Comparison of ENCODE assay signal across 12 cellular contexts in the genomic region with DNA sequence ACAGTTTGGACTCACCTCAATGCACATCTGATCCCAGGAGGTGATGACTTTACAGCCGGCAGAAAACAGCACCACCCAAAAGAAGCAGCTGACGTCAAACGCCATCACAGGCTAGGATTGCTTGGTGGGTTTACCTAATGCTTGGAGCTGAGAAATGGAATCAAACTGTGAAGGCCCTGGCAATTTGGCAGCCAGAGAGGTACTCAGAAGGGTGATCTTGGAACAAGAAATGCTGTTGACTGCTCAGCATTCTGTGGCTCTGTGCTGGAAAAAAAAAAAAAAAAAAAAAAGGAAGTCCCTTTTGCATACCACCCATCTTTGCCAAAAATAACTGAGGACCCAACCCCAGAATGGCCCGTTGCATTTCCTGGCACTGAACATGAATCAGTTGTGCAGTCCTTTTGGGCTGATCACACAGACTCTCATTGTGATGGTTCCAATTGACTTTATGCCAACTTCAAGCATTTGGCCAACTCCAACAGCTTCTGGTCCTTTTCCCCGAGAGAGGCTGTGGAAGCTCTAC. TPM values are rescaled to one million over a fixed set of nuclear protein-coding genes. Genes with fewer than 3 reads are reported as not detected.
DNase-seq lines count a peak whose midpoint lies in the region; ATAC-seq, FAIRE-seq and TF ChIP-seq lines count a peak whose summit lies in the region.
"Had no signal": no experiment of that assay in that cellular context is flagged by ENCODE, and none has a peak within 500 bp of the region (broad histone marks: within the 10 kb centered on the region; RNA-seq: fewer than 3 reads in every experiment).

A gene (minus strand): TSS at position 263 of the 523 bp plus-strand sequence. CDS start 158 bp downstream, at position 105.

- no peak within 1 kb of the TSS for H3K27ac ChIP-seq in uterus
- H3K27ac ChIP-seq: epithelial cell of prostate had no signal

- H3K9me3 ChIP-seq in uterus = no peaks in the 10 kb centered on the region

- H3K27ac Mint-ChIP-seq in activated CD4-positive, alpha-beta T cell treated with anti-CD3 and anti-CD28 coated beads, Interleukin-2, amount 10 ng/mL, durations not matched to agents 24 days and 14 days = peak within 1 kb of the TSS; percentile 58
- peak within 1 kb of the TSS; percentile 83 for H3K27ac Mint-ChIP-seq in stimulated activated naive CD8-positive, alpha-beta T cell treated with anti-CD3 and anti-CD28 coated beads, Interleukin-15, Interleukin-2, amounts not matched to agents 100 ng/mL and 50 ng/mL, for 24 hours
- H3K27ac Mint-ChIP-seq: activated naive CD4-positive, alpha-beta T cell treated with anti-CD3 and anti-CD28 coated beads, Interleukin-2, amount 50 U/mL, for 24 hours had no signal

- no peaks in the 10 kb centered on the region for H3K27me3 ChIP-seq in uterus

- H3K36me3 Mint-ChIP-seq in activated CD4-positive, alpha-beta T cell treated with anti-CD3 and anti-CD28 coated beads, Interleukin-2, amount 10 ng/mL, durations not matched to agents 24 days and 14 days (ENCODE audit: low read depth) = peaks cover 32% of the 10 kb centered on the region
- H3K36me3 Mint-ChIP-seq in stimulated activated naive CD8-positive, alpha-beta T cell treated with anti-CD3 and anti-CD28 coated beads, Interleukin-15, Interleukin-2, amounts not matched to agents 100 ng/mL and 50 ng/mL, for 24 hours (ENCODE audit: low read depth) = peaks cover 13% of the 10 kb centered on the region

- no peaks in the 10 kb centered on the region for H3K36me3 ChIP-seq in uterus

- no peak within 1 kb of the TSS for H3K4me3 ChIP-seq in uterus

- no peaks in the 10 kb centered on the region for H3K4me1 ChIP-seq in uterus

- no peak for TF ChIP-seq CTCF in uterus (IDR thresholded peaks at IDR 0.05)

- H3K27me3 Mint-ChIP-seq in activated CD4-positive, alpha-beta T cell treated with anti-CD3 and anti-CD28 coated beads, Interleukin-2, amount 10 ng/mL, durations not matched to agents 24 days and 14 days = no peaks in the 10 kb centered on the region
- H3K27me3 Mint-ChIP-seq in stimulated activated naive CD8-positive, alpha-beta T cell treated with anti-CD3 and anti-CD28 coated beads, Interleukin-15, Interleukin-2, amounts not matched to agents 100 ng/mL and 50 ng/mL, for 24 hours = no peaks in the 10 kb centered on the region
- H3K27me3 Mint-ChIP-seq: activated naive CD4-positive, alpha-beta T cell treated with anti-CD3 and anti-CD28 coated beads, Interleukin-2, amount 50 U/mL, for 24 hours; naive thymus-derived CD4-positive, alpha-beta T cell had no signal

- intact Hi-C loops in activated CD4-positive, alpha-beta T cell treated with anti-CD3 and anti-CD28 coated beads, Interleukin-2, amount 10 ng/mL, durations not matched to agents 24 days and 14 days (cut with micrococcal nuclease) = no loop called here
- intact Hi-C loops in uterus (cut with DNase I; ENCODE audit: low total_unique reads) = no loop called here

- peak; percentile 83 for FAIRE-seq in frontal cortex (lab: Jason Lieb, UNC)

- H3K4me1 Mint-ChIP-seq in activated CD4-positive, alpha-beta T cell treated with anti-CD3 and anti-CD28 coated beads, Interleukin-2, amount 10 ng/mL, durations not matched to agents 24 days and 14 days = peaks cover 46% of the 10 kb centered on the region
- H3K4me1 Mint-ChIP-seq in stimulated activated naive CD8-positive, alpha-beta T cell treated with anti-CD3 and anti-CD28 coated beads, Interleukin-15, Interleukin-2, amounts not matched to agents 100 ng/mL and 50 ng/mL, for 24 hours (ENCODE audit: low read depth) = peaks cover 73% of the 10 kb centered on the region

- TF ChIP-seq POLR2A in uterus (IDR thresholded peaks at IDR 0.05) = no peak

- ATAC-seq in HG03097 (IDR thresholded peaks at IDR 0.05; ENCODE audit: low FRiP score, unreplicated experiment) = no peak
- ATAC-seq: naive thymus-derived CD4-positive, alpha-beta T cell had no signal

- H3K4me3 Mint-ChIP-seq in activated CD4-positive, alpha-beta T cell treated with anti-CD3 and anti-CD28 coated beads, Interleukin-2, amount 10 ng/mL, durations not matched to agents 24 days and 14 days = peak within 1 kb of the TSS; percentile 30
- H3K4me3 Mint-ChIP-seq in stimulated activated naive CD8-positive, alpha-beta T cell treated with anti-CD3 and anti-CD28 coated beads, Interleukin-15, Interleukin-2, amounts not matched to agents 100 ng/mL and 50 ng/mL, for 24 hours = peak within 1 kb of the TSS; percentile 54
- H3K4me3 Mint-ChIP-seq: activated naive CD4-positive, alpha-beta T cell treated with anti-CD3 and anti-CD28 coated beads, Interleukin-2, amount 50 U/mL, for 24 hours had no signal

- DNase-seq in activated CD4-positive, alpha-beta T cell treated with anti-CD3 and anti-CD28 coated beads, Interleukin-2, amount 10 ng/mL, durations not matched to agents 24 days and 14 days = no peak
- DNase-seq in activated CD4-positive, alpha-beta T cell treated with anti-CD3 and anti-CD28 coated beads for 1 hour = no peak
- DNase-seq in NAMALWA (ENCODE audit: low spot score) (peak; percentile 63), frontal cortex (ENCODE audit: low spot score in 2 of 2) (peak; percentile 29), uterus (no peak), DMS153 (lab: John Stamatoyannopoulos, UW) (no peak)
- DNase-seq: naive thymus-derived CD4-positive, alpha-beta T cell; NCI-H1436 had no signal

- peaks cover 20% of the 10 kb centered on the region for H3K9me3 Mint-ChIP-seq in activated CD4-positive, alpha-beta T cell treated with anti-CD3 and anti-CD28 coated beads, Interleukin-2, amount 10 ng/mL, durations not matched to agents 24 days and 14 days
- H3K9me3 Mint-ChIP-seq in stimulated activated naive CD8-positive, alpha-beta T cell treated with anti-CD3 and anti-CD28 coated beads, Interleukin-15, Interleukin-2, amounts not matched to agents 100 ng/mL and 50 ng/mL, for 24 hours = peaks cover 12% of the 10 kb centered on the region
- H3K9me3 Mint-ChIP-seq: activated naive CD4-positive, alpha-beta T cell treated with anti-CD3 and anti-CD28 coated beads, Interleukin-2, amount 50 U/mL, for 24 hours had no signal

RNA-seq across cellular contexts. Expression of the gene that starts here (rescaled TPM):
- total RNA-seq in activated CD4-positive, alpha-beta T cell treated with anti-CD3 and anti-CD28 coated beads, Interleukin-2, amount 10 ng/mL, durations not matched to agents 24 days and 14 days = 0.26 and 0.47 TPM in 2 replicates
- total RNA-seq in frontal cortex (0.41 TPM), uterus (under 1 TPM in 3 of 4 donors, not detected in 1; 0.37 to 0.83 (median 0.59) TPM)

Comparison
In these comparisons a context has a peak if more than half of its experiments do, and no peak if none do; other contexts are left out.
1. Peak in DNase-seq in frontal cortex; RNA of the gene not detected or under 1 TPM.